In genomic region chr1:112576240-112576639, GRCh38 we compare ENCODE assay signal across 16 cellular contexts.
"Had no signal": no experiment of that assay in that cellular context is flagged by ENCODE, and none has a peak within 500 bp of the region (broad histone marks: within the 10 kb centered on the region; RNA-seq: fewer than 3 reads in every experiment).

No MANE protein-coding gene starts in this region.

- ATAC-seq: heart left ventricle; left colon; left ventricle myocardium superior; naive thymus-derived CD4-positive, alpha-beta T cell; sciatic nerve had no signal

- H3K27ac ChIP-seq: coronary artery, dorsolateral prefrontal cortex, heart left ventricle had no signal

- H3K4me1 ChIP-seq: heart left ventricle had no signal

- DNase-seq: dorsolateral prefrontal cortex; effector CD8-positive, alpha-beta T cell; foreskin melanocyte; heart left ventricle; hippocampal formation; left colon; left ventricle myocardium superior; mesendoderm; naive thymus-derived CD4-positive, alpha-beta T cell; nephron progenitor cell; posterior cingulate gyrus; stimulated activated CD4-positive, alpha-beta T cell treated with anti-CD3 and anti-CD28 coated beads, Interleukin-2, amount 100 ng/mL, for 24 hours; stimulated activated naive CD4-positive, alpha-beta T cell had no signal

- H3K4me3 ChIP-seq: coronary artery, dorsolateral prefrontal cortex, heart left ventricle, lung had no signal

- H3K9me3 ChIP-seq: heart left ventricle had no signal

- H3K27me3 ChIP-seq: dorsolateral prefrontal cortex, heart left ventricle had no signal
